In the genomic region with DNA sequence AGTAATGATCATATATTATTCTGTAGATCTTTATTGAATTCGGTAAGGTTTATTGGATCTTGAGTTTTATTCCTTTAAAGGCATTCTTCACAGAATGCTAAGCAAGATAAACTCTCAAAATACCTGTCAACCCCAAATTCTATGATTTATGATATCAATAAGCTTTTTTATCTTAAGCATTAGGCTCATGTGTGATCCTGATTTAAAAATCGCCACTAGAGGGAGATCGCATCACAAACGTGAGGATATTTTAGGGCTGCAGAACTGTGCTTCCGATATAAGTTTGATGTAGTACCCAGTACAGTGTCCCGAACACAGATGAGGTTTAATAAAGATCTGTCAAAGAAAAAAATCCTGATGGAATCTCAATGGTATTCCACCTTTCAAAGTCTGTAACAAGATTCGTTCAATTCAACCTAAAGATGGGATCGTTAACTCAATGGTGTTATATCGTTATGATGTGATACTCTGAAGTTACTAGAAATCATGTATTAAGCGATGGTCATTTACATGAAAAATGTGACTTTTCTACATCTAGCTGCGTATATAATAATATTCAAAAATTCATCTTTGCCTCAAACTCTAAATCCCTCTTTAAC, we compare ENCODE assay signal across 8 cellular contexts.
DNase-seq lines count a peak whose midpoint lies in the region; ATAC-seq, FAIRE-seq and TF ChIP-seq lines count a peak whose summit lies in the region.

No MANE protein-coding gene starts in this region.

- H3K4me3 ChIP-seq in brain microvascular endothelial cell (ENCODE audit: low read depth, low read length) (no peak overlapping the region), kidney epithelial cell (ENCODE audit: low read depth, low read length) (no peak overlapping the region)

- H3K36me3 ChIP-seq in brain microvascular endothelial cell (replicated peaks) = no peaks in the 10 kb centered on the region
- H3K36me3 ChIP-seq in kidney epithelial cell (ENCODE audit: control insufficient read depth, insufficient read depth, low read length) = no peaks in the 10 kb centered on the region

- no peaks in the 10 kb centered on the region for H3K27me3 ChIP-seq in brain microvascular endothelial cell (replicated peaks)
- H3K27me3 ChIP-seq in kidney epithelial cell (ENCODE audit: control insufficient read depth, insufficient read depth, low read length) = no peaks in the 10 kb centered on the region

- no peaks in the 10 kb centered on the region for H3K36me3 Mint-ChIP-seq in type B pancreatic cell

- TF ChIP-seq CTCF in brain microvascular endothelial cell (IDR thresholded peaks at IDR 0.05; ENCODE audit: low read depth, low read length, missing control alignments) (peak; percentile 71), kidney epithelial cell (IDR thresholded peaks at IDR 0.05; ENCODE audit: insufficient read depth, low read length, poor library complexity, severe bottlenecking) (peak; percentile 60), type B pancreatic cell (conservative IDR thresholded peaks at IDR 0.05) (peak; percentile 92)

- H3K4me3 Mint-ChIP-seq in type B pancreatic cell = no peak overlapping the region

- peak; percentile 75 for FAIRE-seq in GM12891 (lab: Jason Lieb, UNC)

- H3K9me3 Mint-ChIP-seq in type B pancreatic cell = no peaks in the 10 kb centered on the region

- H3K4me1 Mint-ChIP-seq in type B pancreatic cell (ENCODE audit: unreplicated experiment) = peaks cover 10% of the 10 kb centered on the region

- TF ChIP-seq POLR2A in GM12891 (IDR thresholded peaks at IDR 0.05; ENCODE audit: low read depth, low read length) = no peak

- in situ Hi-C loops in brain microvascular endothelial cell (cut with HindIII; ENCODE audit: low pct_ligation_motif_present, low sequenced_read_pairs) = no loop called here

- H3K27me3 Mint-ChIP-seq in type B pancreatic cell = no peaks in the 10 kb centered on the region

- DNase-seq in Ammon's horn (ENCODE audit: low spot score) (peak; percentile 75), GM12891 (ENCODE audit: insufficient read length, low spot score) (no peak), NCI-H345 (lab: John Stamatoyannopoulos, UW) (peak; percentile 58), brain microvascular endothelial cell (peak; percentile 53), kidney epithelial cell (ENCODE audit: low read depth) (no peak), type B pancreatic cell (ENCODE audit: extremely low spot score, unreplicated experiment) (no peak), HK-2 (ENCODE audit: unreplicated experiment) (no peak)

- no peak overlapping the region for H3K27ac Mint-ChIP-seq in type B pancreatic cell

- ATAC-seq in HG02970 (IDR thresholded peaks at IDR 0.05; ENCODE audit: low FRiP score, unreplicated experiment) = peak; percentile 74

- no peak overlapping the region for H3K27ac ChIP-seq in brain microvascular endothelial cell

TF ChIP-seq in GM12891, 5 proteins besides CTCF, POLR2A, EP300 and RAD21:
- TF ChIP-seq TAF1 (IDR thresholded peaks at IDR 0.05; ENCODE audit: low read depth, low read length) (no peak), POLR2AphosphoS5 (IDR thresholded peaks at IDR 0.05; ENCODE audit: low read depth, low read length) (no peak), PAX5 (IDR thresholded peaks at IDR 0.05; ENCODE audit: insufficient read depth, low read length, severe bottlenecking) (no peak)

Comparison
In these comparisons a context has a peak if more than half of its experiments do, and no peak if none do; other contexts are left out.
1. DNase-seq: peak in Ammon's horn (single experiment), NCI-H345 (single experiment) and brain microvascular endothelial cell (single experiment); none in GM12891 (single experiment), kidney epithelial cell (single experiment), type B pancreatic cell (single experiment) and HK-2 (single experiment).
2. Peak in every context shown above with its lines, with median percentiles within 50 percentile points of each other: CTCF ChIP-seq.